In genomic region chr22:49289822-49290221, GRCh38 we compare ENCODE assay signal across 17 cellular contexts.
DNase-seq lines count a peak whose midpoint lies in the region; ATAC-seq and TF ChIP-seq lines count a peak whose summit lies in the region.
"Had no signal": no experiment of that assay in that cellular context is flagged by ENCODE, and none has a peak within 500 bp of the region (broad histone marks: within the 10 kb centered on the region; RNA-seq: fewer than 3 reads in every experiment).

No MANE protein-coding gene starts in this region.

- H3K9me3 ChIP-seq in endodermal cell (ENCODE audit: control insufficient read depth, low read length) (no peaks in the 10 kb centered on the region), tibial artery (peaks cover 0 to 8% (median 7%) of the 10 kb centered on the region in 3 donors)

- no peaks in the 10 kb centered on the region for H3K36me3 ChIP-seq in endodermal cell (ENCODE audit: control insufficient read depth, insufficient read depth, low read length)
- H3K36me3 ChIP-seq in tibial artery: no peaks in the 10 kb centered on the region
- H3K36me3 ChIP-seq: BLaER1 treated with 17β-estradiol and CSF1 and Interleukin-3, amounts not matched to agents 10 nM and 100 nM had no signal

- DNase-seq in activated effector memory CD4-positive, alpha-beta T cell treated with anti-CD3 and anti-CD28 coated beads, Interleukin-2, amount 50 U/mL, for 16 hours: peak; percentile 48
- DNase-seq in activated effector memory CD4-positive, alpha-beta T cell treated with Interleukin-2 at 50 U/mL for 16 hours: no peak
- DNase-seq in endodermal cell (peak; percentile 17), posterior vena cava (ENCODE audit: low spot score) (peak; percentile 45), tibial artery (peak; percentile 3 to 10), NCI-H2029 (lab: John Stamatoyannopoulos, UW) (no peak)
- no peak for DNase-seq in stimulated activated effector memory CD8-positive, alpha-beta T cell treated with anti-CD3 and anti-CD28 coated beads, Interleukin-12 subunit alpha, Interleukin-12 subunit beta, amount 100 ng/mL, for 72 hours (ENCODE audit: low spot score in 2 of 2)
- DNase-seq: 8988T, ACHN, Calu3, DMS 273 treated with DMSO at 0.1 percent for 48 hours, GOT3 had no signal

- WGBS in endodermal cell (ENCODE audit: insufficient coverage in 1 of 2, insufficient read length in 1 of 2), 2 experiments: 91 to 92% methylated on average over 7 to 10 of the region's 10 CpGs

- H3K9me3 Mint-ChIP-seq in endodermal cell: peaks cover 8% of the 10 kb centered on the region
- peaks cover 5% of the 10 kb centered on the region for H3K9me3 Mint-ChIP-seq in stimulated activated effector memory CD8-positive, alpha-beta T cell treated with anti-CD3 and anti-CD28 coated beads, Interleukin-12 subunit alpha, Interleukin-12 subunit beta, amount 100 ng/mL, for 72 hours

- no peak overlapping the region for H3K4me3 ChIP-seq in endodermal cell (ENCODE audit: low read length)
- no peak overlapping the region for H3K4me3 ChIP-seq in tibial artery
- H3K4me3 ChIP-seq: BLaER1 treated with 17β-estradiol and CSF1 and Interleukin-3, amounts not matched to agents 10 nM and 100 nM had no signal

- no peaks in the 10 kb centered on the region for H3K4me1 ChIP-seq in endodermal cell (ENCODE audit: control insufficient read depth, insufficient read depth, low read length)
- H3K4me1 ChIP-seq in tibial artery: no peaks in the 10 kb centered on the region

- no peak for ATAC-seq in stimulated activated effector memory CD8-positive, alpha-beta T cell treated with anti-CD3 and anti-CD28 coated beads, Interleukin-12 subunit alpha, Interleukin-12 subunit beta, amount 100 ng/mL, for 72 hours
- no peak for ATAC-seq in GM19467 (IDR thresholded peaks at IDR 0.05; ENCODE audit: unreplicated experiment)
- ATAC-seq: HepG2 had no signal

- H3K27ac ChIP-seq in endodermal cell (ENCODE audit: low read depth, low read length) (no peak overlapping the region), tibial artery (no peak overlapping the region)
- H3K27ac ChIP-seq: BLaER1 treated with 17β-estradiol and CSF1 and Interleukin-3, amounts not matched to agents 10 nM and 100 nM had no signal

- no peak overlapping the region for H3K27ac Mint-ChIP-seq in endodermal cell
- no peak overlapping the region for H3K27ac Mint-ChIP-seq in stimulated activated effector memory CD8-positive, alpha-beta T cell treated with anti-CD3 and anti-CD28 coated beads, Interleukin-12 subunit alpha, Interleukin-12 subunit beta, amount 100 ng/mL, for 72 hours
- H3K27ac Mint-ChIP-seq: CD4-positive, alpha-beta T cell had no signal

- no peaks in the 10 kb centered on the region for H3K36me3 Mint-ChIP-seq in endodermal cell (ENCODE audit: low read depth)
- no peaks in the 10 kb centered on the region for H3K36me3 Mint-ChIP-seq in stimulated activated effector memory CD8-positive, alpha-beta T cell treated with anti-CD3 and anti-CD28 coated beads, Interleukin-12 subunit alpha, Interleukin-12 subunit beta, amount 100 ng/mL, for 72 hours

- no peaks in the 10 kb centered on the region for H3K4me1 Mint-ChIP-seq in endodermal cell
- H3K4me1 Mint-ChIP-seq in stimulated activated effector memory CD8-positive, alpha-beta T cell treated with anti-CD3 and anti-CD28 coated beads, Interleukin-12 subunit alpha, Interleukin-12 subunit beta, amount 100 ng/mL, for 72 hours: no peaks in the 10 kb centered on the region

- H3K27me3 ChIP-seq in endodermal cell (ENCODE audit: control insufficient read depth, insufficient read depth, low read length, poor library complexity, severe bottlenecking): no peaks in the 10 kb centered on the region
- peaks cover 0 to 10% of the 10 kb centered on the region in 2 donors for H3K27me3 ChIP-seq in tibial artery
- H3K27me3 ChIP-seq: BLaER1 treated with 17β-estradiol and CSF1 and Interleukin-3, amounts not matched to agents 10 nM and 100 nM had no signal

- no peak overlapping the region for H3K9ac ChIP-seq in endodermal cell (ENCODE audit: extremely low read depth, low read length, poor library complexity, severe bottlenecking)
- H3K9ac ChIP-seq: BLaER1 treated with 17β-estradiol and CSF1 and Interleukin-3, amounts not matched to agents 10 nM and 100 nM had no signal

- TF ChIP-seq CTCF in endodermal cell (conservative IDR thresholded peaks at IDR 0.05): no peak
- TF ChIP-seq CTCF in tibial artery (IDR thresholded peaks at IDR 0.05): no peak

- no peak overlapping the region for H3K4me3 Mint-ChIP-seq in endodermal cell
- no peak overlapping the region for H3K4me3 Mint-ChIP-seq in stimulated activated effector memory CD8-positive, alpha-beta T cell treated with anti-CD3 and anti-CD28 coated beads, Interleukin-12 subunit alpha, Interleukin-12 subunit beta, amount 100 ng/mL, for 72 hours
- H3K4me3 Mint-ChIP-seq: CD4-positive, alpha-beta T cell; H9 had no signal

- H3K27me3 Mint-ChIP-seq in endodermal cell (ENCODE audit: insufficient read depth): no peaks in the 10 kb centered on the region

- intact Hi-C loops in posterior vena cava (cut with DNase I) (no loop called here), tibial artery (cut with DNase I; ENCODE audit: low total_unique reads) (no loop called here)

Comparison
In these comparisons a context has a peak if more than half of its experiments do, and no peak if none do; other contexts are left out.
1. DNase-seq: peak in activated effector memory CD4-positive, alpha-beta T cell treated with anti-CD3 and anti-CD28 coated beads, Interleukin-2, amount 50 U/mL, for 16 hours (single experiment), endodermal cell (single experiment), posterior vena cava (single experiment) and tibial artery (2 of 2); none in activated effector memory CD4-positive, alpha-beta T cell treated with Interleukin-2 at 50 U/mL for 16 hours (single experiment), NCI-H2029 (single experiment) and stimulated activated effector memory CD8-positive, alpha-beta T cell treated with anti-CD3 and anti-CD28 coated beads, Interleukin-12 subunit alpha, Interleukin-12 subunit beta, amount 100 ng/mL, for 72 hours (0 of 2).